8 cellular contexts compared by ENCODE assay signal in the genomic region with DNA sequence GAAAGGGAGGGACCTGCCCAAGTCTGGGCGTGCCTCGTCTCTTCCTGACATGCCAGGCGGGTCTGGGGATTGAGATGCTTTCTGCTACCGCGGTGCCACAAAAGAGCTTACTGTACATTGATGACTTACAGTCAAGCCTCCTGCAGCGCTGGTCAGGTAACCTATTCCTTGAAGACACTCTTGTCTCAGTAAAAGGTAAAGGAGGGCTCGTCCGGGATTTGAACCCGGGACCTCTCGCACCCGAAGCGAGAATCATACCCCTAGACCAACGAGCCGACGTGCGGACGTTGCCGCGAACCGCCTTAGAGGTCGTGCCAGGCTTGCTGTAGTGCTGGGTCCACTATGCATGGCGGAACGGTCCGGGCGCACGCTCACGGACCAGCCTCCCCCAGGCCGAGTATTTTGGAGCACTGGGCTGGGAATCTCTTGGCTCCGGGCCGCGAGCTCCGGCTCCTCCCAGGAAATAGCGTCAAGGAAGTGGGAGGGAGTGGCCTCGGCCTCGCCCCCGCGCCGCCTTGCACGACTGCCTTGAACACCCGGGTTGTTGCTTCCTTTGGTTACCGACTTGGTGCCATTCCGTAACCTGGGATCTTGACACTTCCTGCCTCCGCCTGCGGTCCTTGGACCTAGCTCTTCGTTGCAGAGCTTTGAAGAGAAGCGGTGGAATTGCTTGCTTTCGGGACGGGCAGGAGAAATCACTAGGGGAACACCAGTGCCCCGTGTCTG. TPM values are rescaled to one million over a fixed set of nuclear protein-coding genes. Genes with fewer than 3 reads are reported as not detected.
DNase-seq lines count a peak whose midpoint lies in the region; ATAC-seq and TF ChIP-seq lines count a peak whose summit lies in the region.

No MANE protein-coding gene starts in this region.

- no peaks in the 10 kb centered on the region for H3K79me2 ChIP-seq in GM23248 (ENCODE audit: insufficient read depth)

- H3K4me1 ChIP-seq in GM23248 (ENCODE audit: insufficient read depth): peaks cover 17% of the 10 kb centered on the region; the same call in 1 of the 2 replicates
- H3K4me1 ChIP-seq in foreskin keratinocyte: no peaks in the 10 kb centered on the region
- peaks cover 19% of the 10 kb centered on the region for H3K4me1 ChIP-seq in neuron (ENCODE audit: insufficient read depth, low read length)
- peaks cover 34% of the 10 kb centered on the region for H3K4me1 ChIP-seq in stomach smooth muscle (ENCODE audit: control insufficient read depth, insufficient read depth, low read length)

- peak overlapping the region; percentile 94 for H3K27ac ChIP-seq in GM23248
- H3K27ac ChIP-seq in foreskin keratinocyte: peak overlapping the region; percentile 86
- peak overlapping the region; percentile 99 for H3K27ac ChIP-seq in stomach smooth muscle (ENCODE audit: low read length)

- H3K36me3 ChIP-seq in GM23248 (ENCODE audit: low read depth): no peaks in the 10 kb centered on the region
- H3K36me3 ChIP-seq in neuron (ENCODE audit: insufficient read depth, low read length): no peaks in the 10 kb centered on the region
- peaks cover 3 to 5% of the 10 kb centered on the region in 2 donors for H3K36me3 ChIP-seq in stomach smooth muscle (ENCODE audit: control insufficient read depth in 2 of 2, insufficient read depth in 2 of 2, low read length in 2 of 2)

- no peaks in the 10 kb centered on the region for H3K27me3 ChIP-seq in GM23248 (replicated peaks; ENCODE audit: insufficient read depth)
- H3K27me3 ChIP-seq in foreskin keratinocyte: no peaks in the 10 kb centered on the region
- no peaks in the 10 kb centered on the region for H3K27me3 ChIP-seq in neuron (ENCODE audit: insufficient read depth, low read length)
- H3K27me3 ChIP-seq in stomach smooth muscle (ENCODE audit: control insufficient read depth in 1 of 2, insufficient read depth in 2 of 2, low read length in 2 of 2): no peaks in the 10 kb centered on the region

- 0% methylated on average over 46 to 47 of the region's 49 CpGs for WGBS in GM23248 (ENCODE audit: low coverage in 1 of 2, low lambda C conversion rate in 2 of 2, missing lambda C conversion rate in 2 of 2), 2 experiments

- in situ Hi-C loops in GM23248 (cut with MboI): no loop called here

- DNase-seq in EH (ENCODE audit: low read depth): peak; percentile 97
- peak; percentile 97 for DNase-seq in GM23248
- peak; percentile 88 for DNase-seq in LNCaP clone FGC (ENCODE audit: low read depth)
- DNase-seq in SHP77 treated with DMSO at 0.1 percent for 48 hours (lab: John Stamatoyannopoulos, UW): peak; percentile 93
- DNase-seq in activated gamma-delta T cell treated with Interleukin-2 at 50 U/mL for 16 hours: peak; percentile 83
- DNase-seq in foreskin keratinocyte: peak; percentile 89 to 94

- H3K4me2 ChIP-seq in GM23248 (ENCODE audit: unreplicated experiment): peak overlapping the region; percentile 94

- H3K4me3 ChIP-seq in GM23248 (peak overlapping the region; percentile 86), LNCaP clone FGC (ENCODE audit: low read depth, low read length) (peak overlapping the region; percentile 87), neuron (ENCODE audit: low read length) (peak overlapping the region; percentile 73), stomach smooth muscle (ENCODE audit: low read length in 2 of 2) (peak overlapping the region; percentile 91 to 98)

- peak overlapping the region; percentile 83 for H2AFZ ChIP-seq in GM23248
- H2AFZ ChIP-seq in neuron (ENCODE audit: low read depth, low read length): peak overlapping the region; percentile 65

- H3K9me3 ChIP-seq in GM23248 (ENCODE audit: low read depth) (no peaks in the 10 kb centered on the region), neuron (ENCODE audit: low read length) (no peaks in the 10 kb centered on the region), stomach smooth muscle (ENCODE audit: control insufficient read depth in 2 of 2, low read length in 2 of 2) (no peaks in the 10 kb centered on the region)

- ATAC-seq in foreskin keratinocyte: peak; percentile 60

- TF ChIP-seq CTCF in LNCaP clone FGC (IDR thresholded peaks at IDR 0.05; ENCODE audit: control insufficient read depth, extremely low read depth, insufficient read depth): no peak
- no peak for TF ChIP-seq CTCF in foreskin keratinocyte (conservative IDR thresholded peaks at IDR 0.05)

- H3K9ac ChIP-seq in GM23248 (peak overlapping the region; percentile 92), stomach smooth muscle (ENCODE audit: low read length in 2 of 2) (peak overlapping the region; percentile 92 to 94)

- H3K9me2 ChIP-seq in GM23248 (ENCODE audit: insufficient read depth): no peaks in the 10 kb centered on the region

- H4K20me1 ChIP-seq in GM23248 (ENCODE audit: insufficient read depth): no peaks in the 10 kb centered on the region

- peaks cover 56% of the 10 kb centered on the region for H3F3A ChIP-seq in GM23248 (ENCODE audit: insufficient read depth)

RNA-seq across cellular contexts. Expression of gene AURKB, which starts 12.4 kb away (rescaled TPM):
- total RNA-seq in GM23248 (2014; rRNA removed; shearing (Covaris generic)): 9.4 and 18.4 TPM in 2 replicates
- polyA plus RNA-seq in GM23248 (2016; fragmentation: Nextera tagmentation; extraction: Ambion mirVana) (22.9 and 24.1 TPM in 2 replicates), foreskin keratinocyte (96.4 and 131 TPM in 2 replicates)
- total RNA-seq in foreskin keratinocyte: 78.7 and 102 TPM in 2 replicates

RNA-seq across cellular contexts. Expression of gene CTC1, which starts 25.1 kb away (rescaled TPM):
- total RNA-seq in GM23248 (2014; rRNA removed; shearing (Covaris generic)): 2.0 and 7.0 TPM in 2 replicates
- polyA plus RNA-seq in GM23248 (2016; fragmentation: Nextera tagmentation; extraction: Ambion mirVana) (5.4 and 6.0 TPM in 2 replicates), foreskin keratinocyte (12.8 and 13.0 TPM in 2 replicates)
- 11.2 and 12.1 TPM in 2 replicates for total RNA-seq in foreskin keratinocyte

RNA-seq across cellular contexts. Expression of gene PFAS, which starts 26.3 kb away (rescaled TPM):
- 13.4 and 33.0 TPM in 2 replicates for total RNA-seq in GM23248 (2014; rRNA removed; shearing (Covaris generic))
- 14.8 and 16.0 TPM in 2 replicates for polyA plus RNA-seq in GM23248 (2016; fragmentation: Nextera tagmentation; extraction: Ambion mirVana)
- total RNA-seq in foreskin keratinocyte: 31.6 and 33.9 TPM in 2 replicates
- 14.1 and 16.6 TPM in 2 replicates for polyA plus RNA-seq in foreskin keratinocyte

RNA-seq across cellular contexts. Expression of gene BORCS6, which starts 32.8 kb away (rescaled TPM):
- 3.9 and 5.6 TPM in 2 replicates for total RNA-seq in GM23248 (2014; rRNA removed; shearing (Covaris generic))
- polyA plus RNA-seq in GM23248 (2016; fragmentation: Nextera tagmentation; extraction: Ambion mirVana) (3.4 and 4.5 TPM in 2 replicates), foreskin keratinocyte (8.6 and 9.8 TPM in 2 replicates)
- total RNA-seq in foreskin keratinocyte: 8.0 and 8.5 TPM in 2 replicates

RNA-seq across cellular contexts. Expression of gene TMEM107, which starts 46.6 kb away (rescaled TPM):
- total RNA-seq in GM23248 (2014; rRNA removed; shearing (Covaris generic)): 11.6 TPM in 2 replicates
- polyA plus RNA-seq in GM23248 (2016; fragmentation: Nextera tagmentation; extraction: Ambion mirVana) (20.6 and 20.9 TPM in 2 replicates), foreskin keratinocyte (24.1 and 25.4 TPM in 2 replicates)
- 23.0 and 24.9 TPM in 2 replicates for total RNA-seq in foreskin keratinocyte

Comparison
In these comparisons a context has a peak if more than half of its experiments do, and no peak if none do; other contexts are left out.
1. Peak in every context shown above with its lines: DNase-seq, ATAC-seq, H3K4me3 ChIP-seq and H3K27ac ChIP-seq.